Comparison of ENCODE assay signal across 22 cellular contexts in the genomic region with DNA sequence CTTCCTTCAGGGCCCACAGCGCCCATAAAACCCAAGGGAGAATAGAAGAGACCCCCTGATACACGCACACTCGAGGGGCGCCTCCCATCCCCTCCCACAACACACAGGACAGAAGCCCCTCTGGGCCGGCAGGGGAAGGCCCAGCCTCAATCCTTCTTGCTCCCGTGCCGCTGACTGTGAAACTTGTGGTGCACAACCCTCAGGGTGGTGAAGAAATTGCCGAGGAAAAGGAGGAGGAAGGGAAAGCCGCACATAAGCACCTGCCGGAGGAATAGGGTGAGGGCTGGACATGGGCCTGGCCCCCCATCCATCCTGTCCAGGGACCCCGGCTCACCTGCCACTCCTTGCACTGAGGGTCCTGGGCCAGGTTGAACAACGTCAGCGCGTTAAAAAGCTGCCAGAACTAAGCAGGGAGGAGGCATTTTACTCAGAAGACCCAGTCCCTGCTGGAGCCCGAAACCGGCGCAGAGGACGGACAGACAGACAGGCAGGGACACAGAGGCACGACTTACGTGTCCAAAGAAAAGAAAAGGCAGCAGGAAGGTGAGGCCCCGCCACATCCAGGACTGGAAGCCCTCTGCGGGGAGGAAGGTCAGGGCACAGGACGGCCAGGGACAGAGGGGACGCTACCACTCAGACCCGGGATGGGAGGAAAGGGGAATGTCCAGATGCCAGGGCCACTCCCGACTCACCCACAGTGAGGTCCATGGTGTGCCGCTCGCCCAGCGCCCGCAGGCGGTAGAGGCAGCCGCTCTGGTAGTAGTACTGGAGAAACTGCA. TPM values are rescaled to one million over a fixed set of nuclear protein-coding genes. Genes with fewer than 3 reads are reported as not detected.
DNase-seq lines count a peak whose midpoint lies in the region; ATAC-seq, FAIRE-seq and TF ChIP-seq lines count a peak whose summit lies in the region.
"Had no signal": no experiment of that assay in that cellular context is flagged by ENCODE, and none has a peak within 500 bp of the region (broad histone marks: within the 10 kb centered on the region; RNA-seq: fewer than 3 reads in every experiment).

No MANE protein-coding gene starts in this region.

- H3K36me3 ChIP-seq in PC-3 (ENCODE audit: low read depth, low read length), result no peaks in the 10 kb centered on the region
- peaks cover 9 to 50% of the 10 kb centered on the region in 2 experiments for H3K36me3 ChIP-seq in endothelial cell of umbilical vein (ENCODE audit: control insufficient read depth in 2 of 2, extremely low read depth in 1 of 2, insufficient read depth in 2 of 2, low read length in 2 of 2)
- H3K36me3 ChIP-seq in osteoblast (ENCODE audit: insufficient read depth, low read length), result peaks cover 13% of the 10 kb centered on the region

- H3K27me3 ChIP-seq in PC-3 (ENCODE audit: low read length) (no peaks in the 10 kb centered on the region), endothelial cell of umbilical vein (ENCODE audit: control insufficient read depth in 2 of 2, insufficient read depth in 2 of 2, low read length in 2 of 2) (no peaks in the 10 kb centered on the region), osteoblast (ENCODE audit: insufficient read depth, low read length) (no peaks in the 10 kb centered on the region)
- H3K27me3 ChIP-seq: gastroesophageal sphincter, left lung, SJCRH30, stomach had no signal

- H3F3A ChIP-seq in PC-3 (ENCODE audit: low read length, unreplicated experiment), result no peaks in the 10 kb centered on the region

- H3K4me3 ChIP-seq in PC-3 (ENCODE audit: low read length) (no peak overlapping the region), endothelial cell of umbilical vein (replicated peaks in 1 of 3; ENCODE audit: insufficient read depth in 1 of 3, low read depth in 1 of 3, low read length in 3 of 3) (no peak overlapping the region), osteoblast (ENCODE audit: insufficient read depth, low read length) (no peak overlapping the region)
- H3K4me3 ChIP-seq: gastroesophageal sphincter, left lung, SJCRH30, stomach had no signal

- TF ChIP-seq POLR2A in endothelial cell of umbilical vein (IDR thresholded peaks at IDR 0.05; ENCODE audit: low read depth, low read length), result no peak

- no peak; the same call in 1 of the 2 replicates for ATAC-seq in PC-3
- ATAC-seq: gastroesophageal sphincter, left lung had no signal

- no peaks in the 10 kb centered on the region for H3K9me1 ChIP-seq in endothelial cell of umbilical vein (replicated peaks; ENCODE audit: control insufficient read depth, extremely low read depth, insufficient read depth, low read length)

- H3K4me2 ChIP-seq in PC-3 (ENCODE audit: low read length) (no peak overlapping the region), endothelial cell of umbilical vein (ENCODE audit: insufficient read depth, low read length) (no peak overlapping the region), osteoblast (ENCODE audit: insufficient read depth, low read length) (no peak overlapping the region)

- H3K9me3 ChIP-seq in PC-3 (ENCODE audit: low read length), result no peaks in the 10 kb centered on the region
- H3K9me3 ChIP-seq in endothelial cell of umbilical vein (replicated peaks; ENCODE audit: control insufficient read depth, insufficient read depth, low read length), result no peaks in the 10 kb centered on the region
- H3K9me3 ChIP-seq in osteoblast (ENCODE audit: low read depth, low read length), result no peaks in the 10 kb centered on the region
- H3K9me3 ChIP-seq: gastroesophageal sphincter, left lung, SJCRH30, stomach had no signal

- H3K27ac ChIP-seq in PC-3 (ENCODE audit: low read length) (no peak overlapping the region), endothelial cell of umbilical vein (ENCODE audit: insufficient read depth, low read depth, low read length) (no peak overlapping the region), osteoblast (ENCODE audit: low read depth, low read length) (no peak overlapping the region)
- H3K27ac ChIP-seq: left lung, SJCRH30 had no signal

- FAIRE-seq in endothelial cell of umbilical vein (lab: Jason Lieb, UNC) (no peak), frontal cortex (lab: Jason Lieb, UNC) (no peak)
- FAIRE-seq: GM18507 had no signal

- H3K4me1 ChIP-seq in PC-3 (ENCODE audit: insufficient read depth, low read length), result no peaks in the 10 kb centered on the region
- H3K4me1 ChIP-seq in endothelial cell of umbilical vein (ENCODE audit: control insufficient read depth, extremely low read depth, insufficient read depth, low read length), result no peaks in the 10 kb centered on the region
- no peaks in the 10 kb centered on the region for H3K4me1 ChIP-seq in osteoblast (ENCODE audit: insufficient read depth, low read length)

- peak; percentile 8 for DNase-seq in D341Med (ENCODE audit: low spot score)
- DNase-seq in PC-3, result no peak
- DNase-seq in endothelial cell of umbilical vein (ENCODE audit: low read depth, low spot score), result no peak
- peak; percentile 74 for DNase-seq in osteoblast (ENCODE audit: insufficient read length, low spot score, missing footprints)
- DNase-seq in DMS53 treated with DMSO at 0.1 percent for 48 hours (lab: John Stamatoyannopoulos, UW; ENCODE audit: unreplicated experiment), result no peak
- no peak for DNase-seq in germinal center (ENCODE audit: low spot score)
- no peak for DNase-seq in frontal cortex (ENCODE audit: low spot score in 2 of 2)
- DNase-seq: activated CD4-positive, CD25-positive, alpha-beta regulatory T cell treated with anti-CD3 and anti-CD28 coated beads, Interleukin-2, amount 50 U/mL, for 72 hours; COR-L47; dermis blood vessel endothelial cell; EL; erythroblast; NCI-H1417 treated with DMSO at 0.1 percent for 48 hours; NCI-H2171 treated with DMSO at 0.1 percent for 48 hours; NCI-H748 treated with DMSO at 0.1 percent for 48 hours; OCI-M1; SJCRH30; stomach; T-helper 9 cell had no signal

- no peaks in the 10 kb centered on the region for H3K9me2 ChIP-seq in PC-3 (replicated peaks; ENCODE audit: low read length)

- BruUV-seq in PC-3 (replicated peaks; lab: Mats Ljungman, UMichigan) (TSS peak; percentile 28), endothelial cell of umbilical vein (replicated peaks; lab: Mats Ljungman, UMichigan) (TSS peak; percentile 28)

- H2AFZ ChIP-seq in PC-3 (ENCODE audit: low read length), result no peak overlapping the region
- H2AFZ ChIP-seq in endothelial cell of umbilical vein (ENCODE audit: low read depth, low read length), result no peak overlapping the region
- H2AFZ ChIP-seq in osteoblast (ENCODE audit: low read length), result no peak overlapping the region

- TF ChIP-seq CTCF in PC-3 (conservative IDR thresholded peaks at IDR 0.05; ENCODE audit: low read depth, low read length), result no peak
- TF ChIP-seq CTCF in endothelial cell of umbilical vein (IDR thresholded peaks at IDR 0.05; ENCODE audit: extremely low read depth in 1 of 2, insufficient read depth in 1 of 2, low read depth in 1 of 2, low read length in 2 of 2), result no peak
- TF ChIP-seq CTCF in osteoblast (IDR thresholded peaks at IDR 0.05; ENCODE audit: extremely low read depth, low read depth, low read length), result no peak

- POLR2A ChIA-PET in PC-3 (lab: Charles Lee; ENCODE audit: unreplicated experiment), result no interaction called here
- POLR2A ChIA-PET in endothelial cell of umbilical vein (lab: Charles Lee), result no interaction called here

- H3K9ac ChIP-seq in PC-3 (ENCODE audit: low read length) (no peak overlapping the region), endothelial cell of umbilical vein (replicated peaks; ENCODE audit: extremely low read depth, insufficient read depth, low read length) (no peak overlapping the region)

- no peaks in the 10 kb centered on the region for H4K20me1 ChIP-seq in PC-3 (ENCODE audit: low read length)
- H4K20me1 ChIP-seq in endothelial cell of umbilical vein (replicated peaks; ENCODE audit: control insufficient read depth, extremely low read depth, insufficient read depth, low read length), result no peaks in the 10 kb centered on the region
- H4K20me1 ChIP-seq in osteoblast (ENCODE audit: insufficient read depth, low read length), result peaks cover 7% of the 10 kb centered on the region

- H3K79me2 ChIP-seq in PC-3 (ENCODE audit: low read length) (no peaks in the 10 kb centered on the region), endothelial cell of umbilical vein (ENCODE audit: control insufficient read depth, insufficient read depth, low read length) (no peaks in the 10 kb centered on the region), osteoblast (ENCODE audit: insufficient read depth, low read length) (no peaks in the 10 kb centered on the region)

- CTCF ChIA-PET in PC-3 (lab: Charles Lee) (no interaction called here), endothelial cell of umbilical vein (lab: Charles Lee) (interaction anchor here (1.5 kb wide), 1 partner anchor 120 kb away, joined by 3 read pairs; no protein-coding TSS in a partner anchor)

- dilution Hi-C loops in endothelial cell of umbilical vein (cut with MboI; ENCODE audit: extremely low pct_ligation_motif_present, low sequenced_read_pairs), result no loop called here

- intact Hi-C loops in PC-3 (cut with micrococcal nuclease) (no loop called here), endothelial cell of umbilical vein (cut with micrococcal nuclease) (no loop called here)

TF ChIP-seq in endothelial cell of umbilical vein, 7 proteins besides CTCF, POLR2A, EP300 and RAD21:
- TF ChIP-seq FOS (IDR thresholded peaks at IDR 0.05; ENCODE audit: borderline replicate concordance, insufficient read depth, low read length), result no peak
- TF ChIP-seq EZH2 (IDR thresholded peaks at IDR 0.05; ENCODE audit: borderline replicate concordance, low read depth, low read length, severe bottlenecking), result no peak
- TF ChIP-seq JUN (IDR thresholded peaks at IDR 0.05; ENCODE audit: borderline replicate concordance, insufficient read depth, insufficient read length, low read depth), result no peak
- no peak for TF ChIP-seq GATA2 (IDR thresholded peaks at IDR 0.05; ENCODE audit: insufficient read depth, insufficient read length, low read depth, low read length)
- TF ChIP-seq, protein P1, sequence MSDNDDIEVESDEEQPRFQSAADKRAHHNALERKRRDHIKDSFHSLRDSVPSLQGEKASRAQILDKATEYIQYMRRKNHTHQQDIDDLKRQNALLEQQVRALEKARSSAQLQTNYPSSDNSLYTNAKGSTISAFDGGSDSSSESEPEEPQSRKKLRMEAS (IDR thresholded peaks at IDR 0.05; ENCODE audit: insufficient read depth, insufficient read length), result no peak
- TF ChIP-seq MYC (IDR thresholded peaks at IDR 0.05; ENCODE audit: low read depth, low read length), result no peak
- TF ChIP-seq POLR2AphosphoS5 (IDR thresholded peaks at IDR 0.05; ENCODE audit: insufficient read depth, low read depth, low read length), result no peak

RNA-seq across cellular contexts. Expression of gene TMEM120A, which starts 7.2 kb away (rescaled TPM):
- total RNA-seq in PC-3 (2014; rRNA removed) (17.9 and 18.6 TPM in 2 replicates), endothelial cell of umbilical vein (38.6 and 47.3 TPM in 2 replicates), osteoblast (25.3 and 32.1 TPM in 2 replicates), frontal cortex (26.1 TPM)
- polyA plus RNA-seq in endothelial cell of umbilical vein, result 133 and 159 TPM in 2 replicates
- polyA plus RNA-seq in endothelial cell of umbilical vein (2011; cell fraction: cytosol; rRNA removed), result 66.5 and 77.8 TPM in 2 replicates
- polyA plus RNA-seq in endothelial cell of umbilical vein (2011; cell fraction: nucleus; rRNA removed), result 103 and 122 TPM in 2 replicates
- 39.2 and 54.9 TPM in 2 replicates for polyA plus RNA-seq in endothelial cell of umbilical vein (2012)
- polyA minus RNA-seq in endothelial cell of umbilical vein, result 147 and 172 TPM in 2 replicates
- 17.0 TPM for polyA minus RNA-seq in endothelial cell of umbilical vein (2011; cell fraction: cytosol; rRNA and poly(A)+ RNA removed)
- polyA minus RNA-seq in endothelial cell of umbilical vein (2011; cell fraction: nucleus; rRNA and poly(A)+ RNA removed), result 24.8 and 35.9 TPM in 2 replicates

Comparison
In these comparisons a context has a peak if more than half of its experiments do, and no peak if none do; other contexts are left out.
1. DNase-seq: peak in D341Med (single experiment) and osteoblast (single experiment); none in PC-3 (single experiment), endothelial cell of umbilical vein (single experiment), DMS53 treated with DMSO at 0.1 percent for 48 hours (single experiment), germinal center (single experiment) and frontal cortex (0 of 2).